ENCODE assay signal across 8 cellular contexts in genomic region chr1:203026666-203027663, GRCh38. TPM values are rescaled to one million over a fixed set of nuclear protein-coding genes. Genes with fewer than 3 reads are reported as not detected.
DNase-seq lines count a peak whose midpoint lies in the region; ATAC-seq and TF ChIP-seq lines count a peak whose summit lies in the region.

No MANE protein-coding gene starts in this region.

- H3K36me3 ChIP-seq in HUES64 (ENCODE audit: insufficient read depth, low read length) (peaks cover 31% of the 10 kb centered on the region), mesodermal cell (ENCODE audit: control insufficient read depth, insufficient read depth, low read length) (peaks cover 28% of the 10 kb centered on the region), vagina (peaks cover 0 to 14% of the 10 kb centered on the region in 2 donors)

- H3K27ac Mint-ChIP-seq in activated CD4-positive, alpha-beta T cell treated with anti-CD3 and anti-CD28 coated beads for 36 hours, result peak overlapping the region; percentile 45

- peaks cover 25% of the 10 kb centered on the region for H3K36me3 Mint-ChIP-seq in activated CD4-positive, alpha-beta T cell treated with anti-CD3 and anti-CD28 coated beads for 36 hours (ENCODE audit: low read depth)

- CTCF ChIA-PET in activated CD4-positive, alpha-beta T cell treated with anti-CD3 and anti-CD28 coated beads for 36 hours (lab: Charles Lee), result interaction anchor here (0.6 to 3.2 kb wide), 8 partner anchors 12 to 443 kb away, joined by 3 to 22 read pairs (median 3); partner anchors contain the start of gene TMEM183A

- H3K9me3 ChIP-seq in HUES64 (ENCODE audit: insufficient read depth, low read depth, low read length) (peaks cover 4% of the 10 kb centered on the region; the same call in 1 of the 2 replicates), mesodermal cell (ENCODE audit: control insufficient read depth, low read length) (peaks cover 7% of the 10 kb centered on the region), vagina (no peaks in the 10 kb centered on the region)

- H3K4me1 Mint-ChIP-seq in activated CD4-positive, alpha-beta T cell treated with anti-CD3 and anti-CD28 coated beads for 36 hours, result peaks cover 19% of the 10 kb centered on the region

- H3K4me1 ChIP-seq in HUES64 (ENCODE audit: insufficient read depth, low read length) (0 out of 2 replicates have a peak, but pooled peaks cover 4% of the 10 kb centered on the region), mesodermal cell (ENCODE audit: control insufficient read depth, insufficient read depth, low read length, poor library complexity, severe bottlenecking) (no peaks in the 10 kb centered on the region), vagina (peaks cover 23% of the 10 kb centered on the region)

- peak overlapping the region; percentile 82 for H3K4me3 Mint-ChIP-seq in activated CD4-positive, alpha-beta T cell treated with anti-CD3 and anti-CD28 coated beads for 36 hours

- TF ChIP-seq POLR2A in vagina (IDR thresholded peaks at IDR 0.05), result no peak

- intact Hi-C loops in activated CD4-positive, alpha-beta T cell treated with anti-CD3 and anti-CD28 coated beads for 36 hours (cut with DNase I, micrococcal nuclease), result loop anchor here (1.0 to 5.0 kb wide), 12 partner anchors 20 to 1072 kb away; partner anchors contain the start of genes ADIPOR1 (in 2 of the 2), TMEM183A (in 2 of the 2), CYB5R1 (in 1 of the 2) and KDM5B (in 1 of the 2)
- intact Hi-C loops in vagina (cut with DNase I), result no loop called here

- DNase-seq in activated CD4-positive, alpha-beta T cell treated with anti-CD3 and anti-CD28 coated beads for 36 hours, result peak; percentile 23
- DNase-seq in activated CD4-positive, alpha-beta T cell treated with anti-CD3 and anti-CD28 coated beads, Interleukin-2, amount 50 U/mL, for 4 hours, result no peak
- peak; percentile 59 for DNase-seq in cerebellar cortex (ENCODE audit: low spot score)
- peak in 1 of 2 donors; percentile 86 for DNase-seq in vagina (ENCODE audit: extremely low spot score in 2 of 2)
- no peak for DNase-seq in NCI-H446 treated with DMSO at 0.1 percent for 48 hours (lab: John Stamatoyannopoulos, UW)

- H3K27me3 ChIP-seq in HUES64 (ENCODE audit: insufficient read depth, low read length) (peaks cover 25% of the 10 kb centered on the region), vagina (no peaks in the 10 kb centered on the region)

- TF ChIP-seq CTCF in vagina (IDR thresholded peaks at IDR 0.05), result no peak

- peaks cover 2% of the 10 kb centered on the region for H3K9me3 Mint-ChIP-seq in activated CD4-positive, alpha-beta T cell treated with anti-CD3 and anti-CD28 coated beads for 36 hours (ENCODE audit: low read depth)

- peak overlapping the region; percentile 71 for H3K4me3 ChIP-seq in HUES64 (ENCODE audit: low read length)
- peak overlapping the region; percentile 59 for H3K4me3 ChIP-seq in mesodermal cell (ENCODE audit: extremely low read depth, insufficient read depth, low read length, poor library complexity, severe bottlenecking)
- peak overlapping the region; percentile 57 to 80 for H3K4me3 ChIP-seq in vagina

- H3K27ac ChIP-seq in HUES64 (ENCODE audit: low read depth, low read length) (no peak overlapping the region), mesodermal cell (ENCODE audit: low read depth, low read length, severe bottlenecking) (no peak overlapping the region), vagina (peak overlapping the region; percentile 43)

- peak overlapping the region; percentile 48 for H3K9ac ChIP-seq in HUES64 (ENCODE audit: low read depth, low read length)

- POLR2A ChIA-PET in activated CD4-positive, alpha-beta T cell treated with anti-CD3 and anti-CD28 coated beads for 36 hours (lab: Charles Lee), result interaction anchor here (1.5 kb wide), 1 partner anchor 20 kb away, joined by 6 read pairs; the partner anchor contains the start of gene TMEM183A

- peak; percentile 54 for ATAC-seq in activated CD4-positive, alpha-beta T cell treated with anti-CD3 and anti-CD28 coated beads for 36 hours
- ATAC-seq in HG02763 (IDR thresholded peaks at IDR 0.05; ENCODE audit: unreplicated experiment), result no peak

- WGBS in HUES64, result 9% methylated on average over 46 of the region's 46 CpGs
- WGBS in mesodermal cell (ENCODE audit: insufficient coverage in 2 of 2), 2 experiments, result 11 to 20% methylated on average over 33 to 38 of the region's 46 CpGs

- peaks cover 4% of the 10 kb centered on the region for H3K27me3 Mint-ChIP-seq in activated CD4-positive, alpha-beta T cell treated with anti-CD3 and anti-CD28 coated beads for 36 hours

RNA-seq across cellular contexts. Expression of gene PPFIA4, which starts 0.7 kb away (rescaled TPM):
- total RNA-seq in activated CD4-positive, alpha-beta T cell treated with anti-CD3 and anti-CD28 coated beads for 36 hours, result 10 to 100 TPM; 51.2 to 56.4 TPM
- 2.9 TPM for polyA plus RNA-seq in HUES64 (2013, experiment 1 of 2)
- polyA plus RNA-seq in HUES64 (2013, experiment 2 of 2), result 6.5 TPM
- polyA plus RNA-seq in mesodermal cell (2013, experiment 1 of 2), result 6.4 TPM
- polyA plus RNA-seq in mesodermal cell (2013, experiment 2 of 2), result 6.1 TPM
- 11.5 TPM for total RNA-seq in vagina

RNA-seq across cellular contexts. Expression of gene TMEM183A, which starts 19.8 kb away (rescaled TPM):
- total RNA-seq in activated CD4-positive, alpha-beta T cell treated with anti-CD3 and anti-CD28 coated beads for 36 hours, result 10 to 100 TPM; 68.6 to 71.0 TPM
- polyA plus RNA-seq in HUES64 (2013, experiment 1 of 2), result 89.6 TPM
- polyA plus RNA-seq in HUES64 (2013, experiment 2 of 2), result 84.4 TPM
- polyA plus RNA-seq in mesodermal cell (2013, experiment 1 of 2), result 78.8 TPM
- polyA plus RNA-seq in mesodermal cell (2013, experiment 2 of 2), result 70.1 TPM
- total RNA-seq in vagina, result 73.2 TPM

RNA-seq across cellular contexts. Expression of gene MYOG, which starts 58.8 kb away (rescaled TPM):
- total RNA-seq in activated CD4-positive, alpha-beta T cell treated with anti-CD3 and anti-CD28 coated beads for 36 hours, result not detected
- not detected for polyA plus RNA-seq in HUES64 (2013, experiment 1 of 2)
- not detected for polyA plus RNA-seq in HUES64 (2013, experiment 2 of 2)
- polyA plus RNA-seq in mesodermal cell (2013, experiment 1 of 2), result 0.37 TPM
- not detected for polyA plus RNA-seq in mesodermal cell (2013, experiment 2 of 2)
- total RNA-seq in vagina, result not detected

RNA-seq across cellular contexts. Expression of gene CYB5R1, which starts 59.9 kb away (rescaled TPM):
- 10 to 100 TPM; 15.4 to 19.0 TPM for total RNA-seq in activated CD4-positive, alpha-beta T cell treated with anti-CD3 and anti-CD28 coated beads for 36 hours
- 11.8 TPM for polyA plus RNA-seq in HUES64 (2013, experiment 1 of 2)
- polyA plus RNA-seq in HUES64 (2013, experiment 2 of 2), result 12.6 TPM
- 26.2 TPM for polyA plus RNA-seq in mesodermal cell (2013, experiment 1 of 2)
- polyA plus RNA-seq in mesodermal cell (2013, experiment 2 of 2), result 22.6 TPM
- 61.4 TPM for total RNA-seq in vagina

Comparison
In these comparisons a context has a peak if more than half of its experiments do, and no peak if none do; other contexts are left out.
1. DNase-seq: peak in activated CD4-positive, alpha-beta T cell treated with anti-CD3 and anti-CD28 coated beads for 36 hours (single experiment) and cerebellar cortex (single experiment); none in activated CD4-positive, alpha-beta T cell treated with anti-CD3 and anti-CD28 coated beads, Interleukin-2, amount 50 U/mL, for 4 hours (0 of 2) and NCI-H446 treated with DMSO at 0.1 percent for 48 hours (single experiment).
2. Peak in every context shown above with its lines, with median percentiles within 50 percentile points of each other: H3K4me3 ChIP-seq.